Comparison of ENCODE assay signal across 16 cellular contexts in genomic region chr3:182533394-182533793, GRCh38.
DNase-seq lines count a peak whose midpoint lies in the region; ATAC-seq and TF ChIP-seq lines count a peak whose summit lies in the region.
"Had no signal": no experiment of that assay in that cellular context is flagged by ENCODE, and none has a peak within 500 bp of the region (broad histone marks: within the 10 kb centered on the region; RNA-seq: fewer than 3 reads in every experiment).

No MANE protein-coding gene starts in this region.

- DNase-seq in NCI-H82 (lab: John Stamatoyannopoulos, UW) (peak; percentile 86), NCI-H82 treated with DMSO at 0.1 percent for 48 hours (lab: John Stamatoyannopoulos, UW; ENCODE audit: unreplicated experiment) (no peak), NCI-H128 (lab: John Stamatoyannopoulos, UW; ENCODE audit: unreplicated experiment) (peak; percentile 79), NCI-H774 (lab: John Stamatoyannopoulos, UW) (peak; percentile 69), neural progenitor cell (ENCODE audit: low spot score) (no peak), HuH-7.5 (ENCODE audit: low spot score) (no peak), middle frontal gyrus (ENCODE audit: extremely low spot score, low spot score) (no peak)
- DNase-seq: activated CD4-positive, alpha-beta T cell treated with anti-CD3 and anti-CD28 coated beads for 4 hours; activated T-cell treated with anti-CD3 and anti-CD28 coated beads, Interleukin-2, amount 50 U/mL, for 24 hours; adrenal gland; naive thymus-derived CD4-positive, alpha-beta T cell; NCI-H1694 treated with DMSO at 0.1 percent for 48 hours; stimulated activated CD4-positive, alpha-beta T cell treated with anti-CD3 and anti-CD28 coated beads, Interleukin-2, amount 100 ng/mL, for 24 hours; T-helper 2 cell; tibial artery had no signal

- H3K27me3 Mint-ChIP-seq in neural progenitor cell (ENCODE audit: insufficient read depth, low read depth) = peaks cover 3% of the 10 kb centered on the region
- H3K27me3 Mint-ChIP-seq: activated T-cell treated with anti-CD3 and anti-CD28 coated beads, Interleukin-2, amount 50 U/mL, for 24 hours had no signal

- H3K4me1 Mint-ChIP-seq in neural progenitor cell = peaks cover 4% of the 10 kb centered on the region
- H3K4me1 Mint-ChIP-seq: naive thymus-derived CD4-positive, alpha-beta T cell had no signal

- no peaks in the 10 kb centered on the region for H3K9me3 ChIP-seq in neural progenitor cell (ENCODE audit: low read depth)
- H3K9me3 ChIP-seq in gastroesophageal sphincter = no peaks in the 10 kb centered on the region
- H3K9me3 ChIP-seq: adrenal gland, tibial artery had no signal

- no peak for TF ChIP-seq EP300 in gastroesophageal sphincter (IDR thresholded peaks at IDR 0.05)

- H3K36me3 ChIP-seq in neural progenitor cell (no peaks in the 10 kb centered on the region), gastroesophageal sphincter (no peaks in the 10 kb centered on the region)
- H3K36me3 ChIP-seq: adrenal gland, tibial artery had no signal

- no peak overlapping the region for H3K4me2 ChIP-seq in neural progenitor cell

- H3K4me1 ChIP-seq in neural progenitor cell (peaks cover 18% of the 10 kb centered on the region), gastroesophageal sphincter (no peaks in the 10 kb centered on the region)
- H3K4me1 ChIP-seq: adrenal gland, tibial artery had no signal

- 38 to 54% methylated on average over 2 of the region's 2 CpGs for WGBS in gastroesophageal sphincter (ENCODE audit: low coverage in 1 of 2), 2 donors

- H3K27ac Mint-ChIP-seq in neural progenitor cell = no peak overlapping the region
- H3K27ac Mint-ChIP-seq: activated T-cell treated with anti-CD3 and anti-CD28 coated beads, Interleukin-2, amount 50 U/mL, for 24 hours; naive thymus-derived CD4-positive, alpha-beta T cell had no signal

- H4K20me1 ChIP-seq in neural progenitor cell (ENCODE audit: low read depth) = no peaks in the 10 kb centered on the region

- H3K4me3 ChIP-seq in neural progenitor cell (no peak overlapping the region), gastroesophageal sphincter (no peak overlapping the region)
- H3K4me3 ChIP-seq: adrenal gland, tibial artery had no signal

- no peak overlapping the region for H2AFZ ChIP-seq in neural progenitor cell (replicated peaks)

- H3K27ac ChIP-seq in neural progenitor cell (no peak overlapping the region), gastroesophageal sphincter (no peak overlapping the region)
- H3K27ac ChIP-seq: adrenal gland, tibial artery had no signal

- no peak for ATAC-seq in gastroesophageal sphincter
- ATAC-seq: naive thymus-derived CD4-positive, alpha-beta T cell had no signal

- H3K4me3 Mint-ChIP-seq in neural progenitor cell = peak overlapping the region; percentile 1
- H3K4me3 Mint-ChIP-seq: activated T-cell treated with anti-CD3 and anti-CD28 coated beads, Interleukin-2, amount 50 U/mL, for 24 hours; naive thymus-derived CD4-positive, alpha-beta T cell had no signal

- no peaks in the 10 kb centered on the region for H3F3A ChIP-seq in neural progenitor cell (ENCODE audit: low read depth)

- no peak for TF ChIP-seq POLR2A in gastroesophageal sphincter (IDR thresholded peaks at IDR 0.05)

- no peaks in the 10 kb centered on the region for H3K36me3 Mint-ChIP-seq in neural progenitor cell
- H3K36me3 Mint-ChIP-seq: naive thymus-derived CD4-positive, alpha-beta T cell had no signal

- no peaks in the 10 kb centered on the region for H3K79me2 ChIP-seq in neural progenitor cell (ENCODE audit: low read depth)

- H3K9ac ChIP-seq in neural progenitor cell = no peak overlapping the region

- H3K27me3 ChIP-seq in neural progenitor cell (no peaks in the 10 kb centered on the region), gastroesophageal sphincter (no peaks in the 10 kb centered on the region)
- H3K27me3 ChIP-seq: adrenal gland, tibial artery had no signal

- peaks cover 23% of the 10 kb centered on the region for H3K9me3 Mint-ChIP-seq in neural progenitor cell
- H3K9me3 Mint-ChIP-seq: activated T-cell treated with anti-CD3 and anti-CD28 coated beads, Interleukin-2, amount 50 U/mL, for 24 hours had no signal

- TF ChIP-seq CTCF in neural progenitor cell (IDR thresholded peaks at IDR 0.05) = no peak
- TF ChIP-seq CTCF in gastroesophageal sphincter (IDR thresholded peaks at IDR 0.05) = no peak

Comparison
In these comparisons a context has a peak if more than half of its experiments do, and no peak if none do; other contexts are left out.
1. DNase-seq: peak in NCI-H82 (single experiment), NCI-H128 (single experiment) and NCI-H774 (single experiment); none in NCI-H82 treated with DMSO at 0.1 percent for 48 hours (single experiment), neural progenitor cell (single experiment), HuH-7.5 (single experiment) and middle frontal gyrus (single experiment).